In genomic region chr18:48003426-48004349, GRCh38 we compare ENCODE assay signal across 10 cellular contexts.
DNase-seq lines count a peak whose midpoint lies in the region; ATAC-seq and TF ChIP-seq lines count a peak whose summit lies in the region.
"Had no signal": no experiment of that assay in that cellular context is flagged by ENCODE, and none has a peak within 500 bp of the region (broad histone marks: within the 10 kb centered on the region; RNA-seq: fewer than 3 reads in every experiment).

No MANE protein-coding gene starts in this region.

- no peaks in the 10 kb centered on the region for H3K9me3 Mint-ChIP-seq in MCF 10A (ENCODE audit: unreplicated experiment)

- no peaks in the 10 kb centered on the region for H3K27me3 Mint-ChIP-seq in MCF 10A (ENCODE audit: insufficient read depth, unreplicated experiment)

- peak; percentile 72 for DNase-seq in MV-4-11 (lab: John Stamatoyannopoulos, UW)
- DNase-seq in MCF 10A (ENCODE audit: unreplicated experiment): peak; percentile 92
- DNase-seq in mucosa of descending colon: peak in 2 of 3 donors; percentile 64 to 76
- no peak for DNase-seq in DMS153 (lab: John Stamatoyannopoulos, UW)
- no peak for DNase-seq in dedifferentiated amniotic fluid mesenchymal stem cell (ENCODE audit: extremely low spot score)
- DNase-seq: activated naive CD4-positive, alpha-beta T cell; COR-L47 had no signal

- H3K4me3 ChIP-seq in BLaER1 (peak overlapping the region; percentile 11; the same call in 1 of the 2 replicates), mucosa of descending colon (no peak overlapping the region)

- no peak for TF ChIP-seq CTCF in MCF 10A (IDR thresholded peaks at IDR 0.05; ENCODE audit: unreplicated experiment)
- TF ChIP-seq CTCF in mucosa of descending colon (IDR thresholded peaks at IDR 0.05): no peak

- peak; percentile 65 for ATAC-seq in mucosa of descending colon
- ATAC-seq in HG03378 (IDR thresholded peaks at IDR 0.05; ENCODE audit: unreplicated experiment): no peak
- no peak for ATAC-seq in GM18868 (IDR thresholded peaks at IDR 0.05; ENCODE audit: unreplicated experiment)

- H4K20me1 ChIP-seq in BLaER1: 0 out of 2 replicates have a peak, but pooled peaks cover 5% of the 10 kb centered on the region

- intact Hi-C loops in MCF 10A (cut with micrococcal nuclease) (loop anchor here (5.0 kb wide), 1 partner anchor 71 kb away; the partner anchor contains the start of gene SMAD2), mucosa of descending colon (cut with DNase I, micrococcal nuclease) (no loop called here)

- H3K27ac ChIP-seq in BLaER1: peak overlapping the region; percentile 75

- H3K4me1 Mint-ChIP-seq in MCF 10A (ENCODE audit: insufficient read depth, unreplicated experiment): peaks cover 16% of the 10 kb centered on the region

- peak overlapping the region; percentile 70 for H3K4me2 ChIP-seq in BLaER1

- peaks cover 79% of the 10 kb centered on the region for H3K4me1 ChIP-seq in BLaER1
- H3K4me1 ChIP-seq in mucosa of descending colon (ENCODE audit: low read depth): peaks cover 9% of the 10 kb centered on the region

- no peaks in the 10 kb centered on the region for H3K36me3 Mint-ChIP-seq in MCF 10A (ENCODE audit: insufficient read depth, unreplicated experiment)

- BruUV-seq in MCF 10A (replicated peaks; lab: Mats Ljungman, UMichigan): no TSS peak

- H3K9ac ChIP-seq in BLaER1: peak overlapping the region; percentile 40; the same call in 1 of the 2 replicates

- peak overlapping the region; percentile 82 for H3K27ac Mint-ChIP-seq in MCF 10A (ENCODE audit: low read depth, unreplicated experiment)

- H3K36me3 ChIP-seq in BLaER1 (no peaks in the 10 kb centered on the region), mucosa of descending colon (ENCODE audit: low read depth) (no peaks in the 10 kb centered on the region)

- CTCF ChIA-PET in MCF 10A (lab: Yijun Ruan, JAX): interaction anchor here (0.6 to 1.9 kb wide), 7 partner anchors 8 to 441 kb away, joined by 3 to 9 read pairs (median 3); no protein-coding TSS in a partner anchor

- no peaks in the 10 kb centered on the region for H3K9me3 ChIP-seq in BLaER1
- H3K9me3 ChIP-seq in mucosa of descending colon: no peaks in the 10 kb centered on the region

- POLR2A ChIA-PET in MCF 10A (lab: Yijun Ruan, JAX): interaction anchor here (0.6 to 1.3 kb wide), 7 partner anchors 14 to 1364 kb away, joined by 3 to 4 read pairs (median 3); no protein-coding TSS in a partner anchor

- peaks cover 3% of the 10 kb centered on the region; the same call in 1 of the 2 replicates for H3K27me3 ChIP-seq in BLaER1

- H3K4me3 Mint-ChIP-seq in MCF 10A (ENCODE audit: unreplicated experiment): peak overlapping the region; percentile 10

Comparison
In these comparisons a context has a peak if more than half of its experiments do, and no peak if none do; other contexts are left out.
1. DNase-seq: peak in MV-4-11 (single experiment), MCF 10A (single experiment) and mucosa of descending colon (2 of 3); none in DMS153 (single experiment) and dedifferentiated amniotic fluid mesenchymal stem cell (single experiment).